In the genomic region with DNA sequence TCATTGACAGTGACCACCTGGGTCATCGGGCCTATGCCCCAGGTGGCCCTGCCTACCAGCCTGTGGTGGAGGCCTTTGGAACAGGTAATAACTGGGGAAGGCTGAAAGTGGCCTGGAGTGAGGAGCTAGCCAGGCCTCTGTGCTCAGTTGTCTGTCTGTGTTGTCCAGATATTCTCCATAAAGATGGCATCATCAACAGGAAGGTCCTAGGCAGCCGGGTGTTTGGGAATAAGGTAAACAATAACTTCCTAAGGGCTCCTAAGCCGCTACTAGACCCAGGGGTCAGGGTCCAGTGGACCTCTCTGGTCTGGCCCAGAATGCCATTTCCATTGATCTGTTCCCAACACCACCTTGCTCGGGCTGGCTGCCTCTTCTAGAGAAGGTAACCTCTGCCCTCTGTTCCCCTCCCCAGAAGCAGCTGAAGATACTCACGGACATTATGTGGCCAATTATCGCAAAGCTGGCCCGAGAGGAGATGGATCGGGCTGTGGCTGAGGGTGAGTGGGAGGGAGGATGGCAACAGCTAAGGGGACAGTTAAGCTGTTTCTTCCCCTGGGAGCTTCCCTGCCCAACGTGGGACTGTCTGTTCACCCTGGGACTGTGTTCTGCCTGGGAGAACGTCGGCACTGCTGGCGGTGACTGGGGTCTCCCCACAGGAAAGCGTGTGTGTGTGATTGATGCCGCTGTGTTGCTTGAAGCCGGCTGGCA, we compare ENCODE assay signal across 1 cellular context.
TF ChIP-seq lines count a peak whose summit lies in the region.

No MANE protein-coding gene starts in this region.

TF ChIP-seq in HepG2, 621 proteins besides CTCF, POLR2A, EP300 and RAD21 (continued from another document and continues in another):
- TF ChIP-seq ZNF280B (CRISPR knock-in tag; IDR thresholded peaks at IDR 0.05; ENCODE audit: borderline replicate concordance): no peak
- no peak for TF ChIP-seq CEBPZ (IDR thresholded peaks at IDR 0.05; ENCODE audit: low read length)
- TF ChIP-seq, protein P1, sequence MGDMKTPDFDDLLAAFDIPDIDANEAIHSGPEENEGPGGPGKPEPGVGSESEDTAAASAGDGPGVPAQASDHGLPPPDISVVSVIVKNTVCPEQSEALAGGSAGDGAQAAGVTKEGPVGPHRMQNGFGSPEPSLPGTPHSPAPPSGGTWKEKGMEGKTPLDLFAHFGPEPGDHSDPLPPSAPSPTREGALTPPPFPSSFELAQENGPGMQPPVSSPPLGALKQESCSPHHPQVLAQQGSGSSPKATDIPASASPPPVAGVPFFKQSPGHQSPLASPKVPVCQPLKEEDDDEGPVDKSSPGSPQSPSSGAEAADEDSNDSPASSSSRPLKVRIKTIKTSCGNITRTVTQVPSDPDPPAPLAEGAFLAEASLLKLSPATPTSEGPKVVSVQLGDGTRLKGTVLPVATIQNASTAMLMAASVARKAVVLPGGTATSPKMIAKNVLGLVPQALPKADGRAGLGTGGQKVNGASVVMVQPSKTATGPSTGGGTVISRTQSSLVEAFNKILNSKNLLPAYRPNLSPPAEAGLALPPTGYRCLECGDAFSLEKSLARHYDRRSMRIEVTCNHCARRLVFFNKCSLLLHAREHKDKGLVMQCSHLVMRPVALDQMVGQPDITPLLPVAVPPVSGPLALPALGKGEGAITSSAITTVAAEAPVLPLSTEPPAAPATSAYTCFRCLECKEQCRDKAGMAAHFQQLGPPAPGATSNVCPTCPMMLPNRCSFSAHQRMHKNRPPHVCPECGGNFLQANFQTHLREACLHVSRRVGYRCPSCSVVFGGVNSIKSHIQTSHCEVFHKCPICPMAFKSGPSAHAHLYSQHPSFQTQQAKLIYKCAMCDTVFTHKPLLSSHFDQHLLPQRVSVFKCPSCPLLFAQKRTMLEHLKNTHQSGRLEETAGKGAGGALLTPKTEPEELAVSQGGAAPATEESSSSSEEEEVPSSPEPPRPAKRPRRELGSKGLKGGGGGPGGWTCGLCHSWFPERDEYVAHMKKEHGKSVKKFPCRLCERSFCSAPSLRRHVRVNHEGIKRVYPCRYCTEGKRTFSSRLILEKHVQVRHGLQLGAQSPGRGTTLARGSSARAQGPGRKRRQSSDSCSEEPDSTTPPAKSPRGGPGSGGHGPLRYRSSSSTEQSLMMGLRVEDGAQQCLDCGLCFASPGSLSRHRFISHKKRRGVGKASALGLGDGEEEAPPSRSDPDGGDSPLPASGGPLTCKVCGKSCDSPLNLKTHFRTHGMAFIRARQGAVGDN (CRISPR knock-in tag; IDR thresholded peaks at IDR 0.05): peak; percentile 87
- peak; percentile 59; the same call in 1 of the 2 replicates for TF ChIP-seq ZBTB49 (CRISPR knock-in tag; IDR thresholded peaks at IDR 0.05; ENCODE audit: borderline replicate concordance)
- TF ChIP-seq MEIS2 (CRISPR knock-in tag; IDR thresholded peaks at IDR 0.05): peak; percentile 56; the same call in 1 of the 2 replicates
- TF ChIP-seq ZNF574 (CRISPR knock-in tag; IDR thresholded peaks at IDR 0.05): peak; percentile 75; the same call in 1 of the 2 replicates
- TF ChIP-seq ZNF83 (CRISPR knock-in tag; IDR thresholded peaks at IDR 0.05; ENCODE audit: borderline replicate concordance): no peak; the same call in 1 of the 2 replicates
- TF ChIP-seq, protein P2, sequence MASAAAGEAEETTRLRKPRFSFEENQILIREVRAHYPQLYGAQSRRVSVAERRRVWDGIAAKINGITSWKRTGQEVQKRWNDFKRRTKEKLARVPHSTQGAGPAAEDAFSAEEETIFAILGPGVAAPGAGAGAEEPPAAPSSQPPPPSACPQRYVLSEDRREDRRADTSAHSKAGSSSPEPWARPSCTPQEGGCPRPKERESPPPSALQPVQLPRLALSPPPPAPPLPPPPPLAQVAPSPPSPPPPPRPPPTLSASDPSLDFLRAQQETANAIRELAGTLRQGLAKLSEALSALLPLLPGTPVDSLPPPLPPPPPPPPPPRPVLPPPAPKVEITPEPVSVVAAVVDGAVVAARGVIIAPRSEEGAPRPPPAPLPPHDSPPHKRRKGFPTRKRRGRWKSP (CRISPR knock-in tag; IDR thresholded peaks at IDR 0.05): no peak
- peak; percentile 51; the same call in 1 of the 2 replicates for TF ChIP-seq CBX5 (CRISPR knock-in tag; IDR thresholded peaks at IDR 0.05; ENCODE audit: borderline replicate concordance)
- TF ChIP-seq KAT8 (CRISPR knock-in tag; IDR thresholded peaks at IDR 0.05): peak; percentile 88
- TF ChIP-seq CHD4 (IDR thresholded peaks at IDR 0.05; ENCODE audit: borderline replicate concordance, low read length): 0 out of 2 replicates have a peak, but pooled peaks have one; percentile 37
- peak; percentile 40; the same call in 1 of the 2 replicates for TF ChIP-seq ZNF792 (CRISPR knock-in tag; IDR thresholded peaks at IDR 0.05)
- TF ChIP-seq, protein P3, sequence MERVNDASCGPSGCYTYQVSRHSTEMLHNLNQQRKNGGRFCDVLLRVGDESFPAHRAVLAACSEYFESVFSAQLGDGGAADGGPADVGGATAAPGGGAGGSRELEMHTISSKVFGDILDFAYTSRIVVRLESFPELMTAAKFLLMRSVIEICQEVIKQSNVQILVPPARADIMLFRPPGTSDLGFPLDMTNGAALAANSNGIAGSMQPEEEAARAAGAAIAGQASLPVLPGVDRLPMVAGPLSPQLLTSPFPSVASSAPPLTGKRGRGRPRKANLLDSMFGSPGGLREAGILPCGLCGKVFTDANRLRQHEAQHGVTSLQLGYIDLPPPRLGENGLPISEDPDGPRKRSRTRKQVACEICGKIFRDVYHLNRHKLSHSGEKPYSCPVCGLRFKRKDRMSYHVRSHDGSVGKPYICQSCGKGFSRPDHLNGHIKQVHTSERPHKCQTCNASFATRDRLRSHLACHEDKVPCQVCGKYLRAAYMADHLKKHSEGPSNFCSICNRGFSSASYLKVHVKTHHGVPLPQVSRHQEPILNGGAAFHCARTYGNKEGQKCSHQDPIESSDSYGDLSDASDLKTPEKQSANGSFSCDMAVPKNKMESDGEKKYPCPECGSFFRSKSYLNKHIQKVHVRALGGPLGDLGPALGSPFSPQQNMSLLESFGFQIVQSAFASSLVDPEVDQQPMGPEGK (CRISPR knock-in tag; IDR thresholded peaks at IDR 0.05): peak; percentile 46; the same call in 1 of the 2 replicates
- no peak for TF ChIP-seq ZNF883 (CRISPR knock-in tag; IDR thresholded peaks at IDR 0.05; ENCODE audit: not compliant biosample characterization)
- no peak for TF ChIP-seq ZSCAN30 (CRISPR knock-in tag; IDR thresholded peaks at IDR 0.05)
- TF ChIP-seq HNF1B (CRISPR knock-in tag; IDR thresholded peaks at IDR 0.05): peak; percentile 29; the same call in 1 of the 2 replicates
- no peak for TF ChIP-seq ZNF549 (CRISPR knock-in tag; IDR thresholded peaks at IDR 0.05)
